Comparison of ENCODE assay signal across 22 cellular contexts in genomic region chr22:49577168-49578060, GRCh38.
DNase-seq lines count a peak whose midpoint lies in the region; ATAC-seq and TF ChIP-seq lines count a peak whose summit lies in the region.
"Had no signal": no experiment of that assay in that cellular context is flagged by ENCODE, and none has a peak within 500 bp of the region (broad histone marks: within the 10 kb centered on the region; RNA-seq: fewer than 3 reads in every experiment).

No MANE protein-coding gene starts in this region.

- no peak for TF ChIP-seq CTCF in heart right ventricle (IDR thresholded peaks at IDR 0.05)
- TF ChIP-seq CTCF in body of pancreas (IDR thresholded peaks at IDR 0.05) = no peak
- TF ChIP-seq CTCF in neural crest cell (conservative IDR thresholded peaks at IDR 0.05) = no peak
- no peak for TF ChIP-seq CTCF in transverse colon (IDR thresholded peaks at IDR 0.05)

- in situ Hi-C loops in transverse colon (cut with MboI; ENCODE audit: low pct_ligation_motif_present in 1 of 4, low pct_unique_long_range_greater_than_20kb in 1 of 4, low sequenced_read_pairs in 3 of 4) = no loop called here

- no peak overlapping the region for H3K27ac ChIP-seq in heart right ventricle
- no peak overlapping the region for H3K27ac ChIP-seq in body of pancreas
- no peak overlapping the region for H3K27ac ChIP-seq in transverse colon
- H3K27ac ChIP-seq: epithelial cell of prostate, PC-9, psoas muscle, skin epidermis, WERI-Rb-1 had no signal

- no peak for ATAC-seq in heart right ventricle
- peak; percentile 25 for ATAC-seq in body of pancreas
- no peak for ATAC-seq in stimulated activated naive CD8-positive, alpha-beta T cell treated with anti-CD3 and anti-CD28 coated beads, Interleukin-15, amount 100 ng/mL, for 72 hours
- ATAC-seq: activated CD8-positive, alpha-beta memory T cell treated with anti-CD3 and anti-CD28 coated beads, Interleukin-2, amount 10 ng/mL, durations not matched to agents 7 days and 5 days; psoas muscle had no signal

- H3K4me3 Mint-ChIP-seq in neural crest cell = no peak overlapping the region
- H3K4me3 Mint-ChIP-seq in stimulated activated naive CD8-positive, alpha-beta T cell treated with anti-CD3 and anti-CD28 coated beads, Interleukin-15, amount 100 ng/mL, for 72 hours = no peak overlapping the region
- H3K4me3 Mint-ChIP-seq: activated CD4-positive, alpha-beta T cell treated with anti-CD3 and anti-CD28 coated beads, Interleukin-2, amount 10 ng/mL, durations not matched to agents 24 days and 14 days; activated CD8-positive, alpha-beta memory T cell treated with anti-CD3 and anti-CD28 coated beads, Interleukin-2, amount 10 ng/mL, durations not matched to agents 7 days and 5 days; activated naive CD8-positive, alpha-beta T cell treated with anti-CD3 and anti-CD28 coated beads, Interleukin-2, amount 50 U/mL, for 24 hours; activated T-helper 1 cell treated with anti-CD3 and anti-CD28 coated beads, Interleukin-12 subunit alpha, Interleukin-12 subunit beta, Interleukin-2, Interleukin-4 antibody, amounts not matched to agents 30 ng/mL and 10 ng/mL and 1 ng/mL, durations not matched to agents 14 hours and 24 hours and 36 hours had no signal

- intact Hi-C loops in cardiac septum (cut with DNase I) = no loop called here
- intact Hi-C loops in heart right ventricle (cut with DNase I) = no loop called here
- intact Hi-C loops in body of pancreas (cut with DNase I) = no loop called here
- intact Hi-C loops in transverse colon (cut with DNase I; ENCODE audit: low total_unique reads) = no loop called here

- H3K27me3 Mint-ChIP-seq in neural crest cell (ENCODE audit: low read depth) = no peaks in the 10 kb centered on the region
- no peaks in the 10 kb centered on the region for H3K27me3 Mint-ChIP-seq in stimulated activated naive CD8-positive, alpha-beta T cell treated with anti-CD3 and anti-CD28 coated beads, Interleukin-15, amount 100 ng/mL, for 72 hours
- H3K27me3 Mint-ChIP-seq: activated CD4-positive, alpha-beta T cell treated with anti-CD3 and anti-CD28 coated beads, Interleukin-2, amount 10 ng/mL, durations not matched to agents 24 days and 14 days; activated CD8-positive, alpha-beta memory T cell treated with anti-CD3 and anti-CD28 coated beads, Interleukin-2, amount 10 ng/mL, durations not matched to agents 7 days and 5 days; activated naive CD8-positive, alpha-beta T cell treated with anti-CD3 and anti-CD28 coated beads, Interleukin-2, amount 50 U/mL, for 24 hours had no signal

- H3K4me1 ChIP-seq in heart right ventricle (peaks cover 0 to 4% (median 0%) of the 10 kb centered on the region in 9 donors), body of pancreas (no peaks in the 10 kb centered on the region), transverse colon (no peaks in the 10 kb centered on the region)
- H3K4me1 ChIP-seq: psoas muscle had no signal

- peaks cover 3% of the 10 kb centered on the region for H3K9me3 Mint-ChIP-seq in neural crest cell
- H3K9me3 Mint-ChIP-seq in stimulated activated naive CD8-positive, alpha-beta T cell treated with anti-CD3 and anti-CD28 coated beads, Interleukin-15, amount 100 ng/mL, for 72 hours = no peaks in the 10 kb centered on the region
- H3K9me3 Mint-ChIP-seq: activated CD4-positive, alpha-beta T cell treated with anti-CD3 and anti-CD28 coated beads, Interleukin-2, amount 10 ng/mL, durations not matched to agents 24 days and 14 days had no signal

- TF ChIP-seq EP300 in transverse colon (IDR thresholded peaks at IDR 0.05; ENCODE audit: low read depth) = no peak

- H3K27ac Mint-ChIP-seq in neural crest cell (ENCODE audit: unreplicated experiment) = peak overlapping the region; percentile 35
- H3K27ac Mint-ChIP-seq in stimulated activated naive CD8-positive, alpha-beta T cell treated with anti-CD3 and anti-CD28 coated beads, Interleukin-15, amount 100 ng/mL, for 72 hours = no peak overlapping the region
- H3K27ac Mint-ChIP-seq: activated CD4-positive, alpha-beta T cell treated with anti-CD3 and anti-CD28 coated beads, Interleukin-2, amount 10 ng/mL, durations not matched to agents 24 days and 14 days; activated CD8-positive, alpha-beta memory T cell treated with anti-CD3 and anti-CD28 coated beads, Interleukin-2, amount 10 ng/mL, durations not matched to agents 7 days and 5 days; activated naive CD8-positive, alpha-beta T cell treated with anti-CD3 and anti-CD28 coated beads, Interleukin-2, amount 50 U/mL, for 24 hours; activated T-helper 1 cell treated with anti-CD3 and anti-CD28 coated beads, Interleukin-12 subunit alpha, Interleukin-12 subunit beta, Interleukin-2, Interleukin-4 antibody, amounts not matched to agents 30 ng/mL and 10 ng/mL and 1 ng/mL, durations not matched to agents 14 hours and 24 hours and 36 hours had no signal

- H3K36me3 Mint-ChIP-seq in neural crest cell (ENCODE audit: low read depth) = no peaks in the 10 kb centered on the region

- peak; percentile 53 for DNase-seq in cardiac septum (ENCODE audit: low spot score)
- no peak for DNase-seq in heart right ventricle
- no peak for DNase-seq in body of pancreas
- no peak for DNase-seq in neural crest cell (ENCODE audit: low read depth, low spot score)
- peak; percentile 4 for DNase-seq in transverse colon
- no peak for DNase-seq in stimulated activated naive CD8-positive, alpha-beta T cell treated with anti-CD3 and anti-CD28 coated beads, Interleukin-15, amount 100 ng/mL, for 72 hours
- no peak for DNase-seq in mucosa of gallbladder (ENCODE audit: low spot score)
- DNase-seq: activated CD4-positive, alpha-beta T cell treated with anti-CD3 and anti-CD28 coated beads, Interleukin-2, amount 10 ng/mL, durations not matched to agents 24 days and 14 days; activated CD8-positive, alpha-beta memory T cell treated with anti-CD3 and anti-CD28 coated beads, Interleukin-2, amount 10 ng/mL, durations not matched to agents 7 days and 5 days; activated naive CD8-positive, alpha-beta T cell treated with anti-CD3 and anti-CD28 coated beads, Interleukin-2, amount 50 U/mL, for 24 hours; glutamatergic neuron; NCI-H187 treated with DMSO at 0.1 percent for 48 hours; NCI-H526; PC-9; SHP77; T1000; WERI-Rb-1 had no signal

- H3K4me1 Mint-ChIP-seq in neural crest cell = no peaks in the 10 kb centered on the region
- H3K4me1 Mint-ChIP-seq in stimulated activated naive CD8-positive, alpha-beta T cell treated with anti-CD3 and anti-CD28 coated beads, Interleukin-15, amount 100 ng/mL, for 72 hours = peaks cover 4% of the 10 kb centered on the region
- H3K4me1 Mint-ChIP-seq: activated CD4-positive, alpha-beta T cell treated with anti-CD3 and anti-CD28 coated beads, Interleukin-2, amount 10 ng/mL, durations not matched to agents 24 days and 14 days; activated CD8-positive, alpha-beta memory T cell treated with anti-CD3 and anti-CD28 coated beads, Interleukin-2, amount 10 ng/mL, durations not matched to agents 7 days and 5 days; activated naive CD8-positive, alpha-beta T cell treated with anti-CD3 and anti-CD28 coated beads, Interleukin-2, amount 50 U/mL, for 24 hours had no signal

- H3K36me3 ChIP-seq in heart right ventricle = no peaks in the 10 kb centered on the region
- no peaks in the 10 kb centered on the region for H3K36me3 ChIP-seq in body of pancreas (replicated peaks in 1 of 2; ENCODE audit: insufficient read depth in 1 of 2, low read depth in 2 of 2)
- no peaks in the 10 kb centered on the region for H3K36me3 ChIP-seq in transverse colon
- H3K36me3 ChIP-seq: upper lobe of left lung, WERI-Rb-1 had no signal

- H3K27me3 ChIP-seq in heart right ventricle = no peaks in the 10 kb centered on the region
- no peaks in the 10 kb centered on the region for H3K27me3 ChIP-seq in body of pancreas
- H3K27me3 ChIP-seq in transverse colon = no peaks in the 10 kb centered on the region
- H3K27me3 ChIP-seq: upper lobe of left lung had no signal

- H3K4me3 ChIP-seq in heart right ventricle (no peak overlapping the region), body of pancreas (no peak overlapping the region), transverse colon (no peak overlapping the region)
- H3K4me3 ChIP-seq: PC-9, psoas muscle, skin epidermis, upper lobe of left lung had no signal

- TF ChIP-seq POLR2A in body of pancreas (IDR thresholded peaks at IDR 0.05) (no peak), transverse colon (IDR thresholded peaks at IDR 0.05) (no peak)

- whole genome bisulfite sequencing in heart right ventricle, 2 donors = 86 to 87% methylated on average over 23 of the region's 23 CpGs
- 65% methylated on average over 23 of the region's 23 CpGs for WGBS in body of pancreas, 2 donors
- WGBS in transverse colon (ENCODE audit: low coverage in 1 of 2), 2 donors = 89% methylated on average over 22 of the region's 23 CpGs; no CpG with 5 or more reads in 1 of the 2 donors

- peaks cover 0 to 27% (median 7%) of the 10 kb centered on the region in 11 donors for H3K9me3 ChIP-seq in heart right ventricle
- H3K9me3 ChIP-seq in body of pancreas = no peaks in the 10 kb centered on the region
- no peaks in the 10 kb centered on the region for H3K9me3 ChIP-seq in transverse colon
- H3K9me3 ChIP-seq: psoas muscle had no signal

Comparison
In these comparisons a context has a peak if more than half of its experiments do, and no peak if none do; other contexts are left out.
1. DNase-seq: peak in cardiac septum (single experiment) and transverse colon (single experiment); none in heart right ventricle (0 of 2), body of pancreas (0 of 4), neural crest cell (single experiment), stimulated activated naive CD8-positive, alpha-beta T cell treated with anti-CD3 and anti-CD28 coated beads, Interleukin-15, amount 100 ng/mL, for 72 hours (0 of 2) and mucosa of gallbladder (single experiment).